1 cellular context compared by ENCODE assay signal in genomic region chr17:1649844-1650409, GRCh38.
TF ChIP-seq lines count a peak whose summit lies in the region.

TSS of gene RILP (minus strand) at chr17:1649866. CDS start at chr17:1649804, 62 bp downstream.

TF ChIP-seq in K562, 482 proteins besides CTCF, POLR2A, EP300 and RAD21 (continued from another document and continues in another):
- TF ChIP-seq CEBPZ (IDR thresholded peaks at IDR 0.05; ENCODE audit: borderline replicate concordance, low read depth, low read length) (no peak), HMG20A (CRISPR knock-in tag; conservative IDR thresholded peaks at IDR 0.05) (no peak), ELF2 (CRISPR knock-in tag; IDR thresholded peaks at IDR 0.05) (no peak), RBM22 (IDR thresholded peaks at IDR 0.05; ENCODE audit: low read depth, low read length, poor library complexity, severe bottlenecking) (no peak), C11orf30 (IDR thresholded peaks at IDR 0.05; ENCODE audit: low read depth) (no peak), GTF2E2 (tag; IDR thresholded peaks at IDR 0.05) (no peak), RBM17 (IDR thresholded peaks at IDR 0.05; ENCODE audit: borderline replicate concordance, low read depth, low read length) (no peak), PBX2 (CRISPR knock-in tag; IDR thresholded peaks at IDR 0.05; ENCODE audit: low read depth) (no peak), PBX2 (tag; conservative IDR thresholded peaks at IDR 0.05; ENCODE audit: low read depth) (no peak), STAT6 (CRISPR knock-in tag; IDR thresholded peaks at IDR 0.05) (no peak), ZNF12 (CRISPR knock-in tag; IDR thresholded peaks at IDR 0.05) (no peak), TCF7 (IDR thresholded peaks at IDR 0.05; ENCODE audit: borderline replicate concordance) (no peak), CHD2 (IDR thresholded peaks at IDR 0.05; ENCODE audit: low read depth, low read length) (no peak), ZNF512 (tag; IDR thresholded peaks at IDR 0.05) (no peak), PTRF (tag; IDR thresholded peaks at IDR 0.05) (no peak), DIDO1 (tag; IDR thresholded peaks at IDR 0.05; ENCODE audit: low read depth) (no peak), SETDB1 (IDR thresholded peaks at IDR 0.05; ENCODE audit: low read length) (no peak), ZBTB1 (CRISPR knock-in tag; IDR thresholded peaks at IDR 0.05; ENCODE audit: borderline replicate concordance, low read depth) (no peak), PKNOX1 (IDR thresholded peaks at IDR 0.05) (peak; percentile 35; the same call in 1 of the 2 replicates), ZNF263 (CRISPR knock-in tag; IDR thresholded peaks at IDR 0.05; ENCODE audit: borderline replicate concordance) (no peak; the same call in 1 of the 2 replicates), ZNF695 (CRISPR knock-in tag; IDR thresholded peaks at IDR 0.05) (no peak), NCOR1 (IDR thresholded peaks at IDR 0.05) (peak; percentile 90), TFAM (CRISPR knock-in tag; conservative IDR thresholded peaks at IDR 0.05) (no peak), HNRNPL (IDR thresholded peaks at IDR 0.05; ENCODE audit: low read depth, low read length) (no peak), USF2 (CRISPR knock-in tag; IDR thresholded peaks at IDR 0.05) (no peak; the same call in 1 of the 2 replicates), BRCA1 (IDR thresholded peaks at IDR 0.05) (no peak), BRCA1 (CRISPR knock-in tag; IDR thresholded peaks at IDR 0.05) (no peak), EZH2 (IDR thresholded peaks at IDR 0.05; ENCODE audit: borderline replicate concordance, low read depth, low read length) (no peak), CGGBP1 (CRISPR knock-in tag; IDR thresholded peaks at IDR 0.05) (0 out of 2 replicates have a peak, but pooled peaks have one; percentile 5), ATF4 (CRISPR knock-in tag; IDR thresholded peaks at IDR 0.05) (peak; percentile 6; the same call in 1 of the 2 replicates), REST (CRISPR knock-in tag; IDR thresholded peaks at IDR 0.05; ENCODE audit: low read depth) (0 out of 2 replicates have a peak, but pooled peaks have one; percentile 34), GMEB1 (CRISPR knock-in tag; IDR thresholded peaks at IDR 0.05) (no peak), FOXK2 (conservative IDR thresholded peaks at IDR 0.05 in 1 of 2, IDR thresholded peaks at IDR 0.05 in 1 of 2; ENCODE audit: low read depth in 2 of 2) (peak; percentile 71 to 77; a peak in 3 of 4 replicates), SMAD1 (IDR thresholded peaks at IDR 0.05; ENCODE audit: low read depth, low read length, partially characterized antibody) (peak; percentile 66), SAP30 (IDR thresholded peaks at IDR 0.05; ENCODE audit: borderline replicate concordance, insufficient read depth, low read depth, low read length, poor library complexity, severe bottlenecking) (peak; percentile 8), SP2 (IDR thresholded peaks at IDR 0.05; ENCODE audit: extremely low read depth, low read depth, low read length, poor library complexity, severe bottlenecking) (no peak), PHB2 (IDR thresholded peaks at IDR 0.05; ENCODE audit: low read depth) (no peak), ZNF347 (CRISPR knock-in tag; IDR thresholded peaks at IDR 0.05; ENCODE audit: low read depth) (no peak), SRSF9 (IDR thresholded peaks at IDR 0.05; ENCODE audit: borderline replicate concordance, low read depth, low read length) (no peak), MLLT1 (IDR thresholded peaks at IDR 0.05) (no peak; a peak in 1 of 4 replicates)
